In the genomic region with DNA sequence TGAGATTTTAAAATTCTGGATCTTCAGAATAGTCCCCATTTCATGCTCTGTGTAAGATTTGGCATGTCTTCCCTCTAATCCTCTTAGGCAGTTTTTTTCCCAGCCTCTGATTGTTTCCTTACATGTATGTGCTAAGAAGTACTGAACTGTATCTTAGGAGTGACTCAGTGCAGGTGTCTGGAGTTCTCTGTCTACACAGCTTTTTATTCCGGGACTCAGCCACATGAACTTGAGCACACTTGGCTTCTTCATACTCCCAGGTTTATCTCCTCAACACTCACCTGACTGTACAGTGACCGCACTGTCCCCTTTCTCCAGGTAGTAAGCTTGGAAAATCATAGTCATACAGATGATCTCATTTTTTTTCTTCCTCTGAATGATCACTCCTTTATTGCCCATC, we compare ENCODE assay signal across 18 cellular contexts. TPM values are rescaled to one million over a fixed set of nuclear protein-coding genes. Genes with fewer than 3 reads are reported as not detected.
DNase-seq lines count a peak whose midpoint lies in the region; ATAC-seq and TF ChIP-seq lines count a peak whose summit lies in the region.
"Had no signal": no experiment of that assay in that cellular context is flagged by ENCODE, and none has a peak within 500 bp of the region (broad histone marks: within the 10 kb centered on the region; RNA-seq: fewer than 3 reads in every experiment).

No MANE protein-coding gene starts in this region.

- H3K4me1 ChIP-seq in upper lobe of left lung, result no peaks in the 10 kb centered on the region
- H3K4me1 ChIP-seq: SJSA1 had no signal

- peak; percentile 17 for DNase-seq in D341Med (ENCODE audit: low spot score)
- DNase-seq in NCI-H82 (lab: John Stamatoyannopoulos, UW), result peak; percentile 64
- DNase-seq in epithelial cell of esophagus (ENCODE audit: low read depth), result peak; percentile 53
- peak; percentile 53 for DNase-seq in kidney glomerular epithelial cell (lab: John Stamatoyannopoulos, UW)
- DNase-seq in upper lobe of left lung, result no peak
- no peak for DNase-seq in left lobe of liver (ENCODE audit: low spot score)
- no peak for DNase-seq in NCI-H1105 treated with DMSO at 0.1 percent for 48 hours (lab: John Stamatoyannopoulos, UW)
- DNase-seq: BE2C; CD8-positive, alpha-beta T cell; DMS153; MV-4-11; NCI-H1436; NCI-H2081; NCI-H524 treated with DMSO at 0.1 percent for 48 hours; NK-92 treated with Interleukin-12 subunit alpha and Interleukin-12 subunit beta, amount 100 ng/mL, for 24 hours had no signal

- H3K4me3 ChIP-seq in epithelial cell of esophagus (ENCODE audit: low read length), result no peak overlapping the region
- no peak overlapping the region for H3K4me3 ChIP-seq in upper lobe of left lung
- H3K4me3 ChIP-seq: GM12878, SJSA1 had no signal

- TF ChIP-seq EP300 in upper lobe of left lung (IDR thresholded peaks at IDR 0.05), result no peak

- ATAC-seq in upper lobe of left lung (ENCODE audit: low FRiP score in 2 of 2), result no peak
- ATAC-seq in left lobe of liver, result no peak
- ATAC-seq: CD8-positive, alpha-beta T cell; GM12878; HCT116 had no signal

- TF ChIP-seq CTCF in epithelial cell of esophagus (IDR thresholded peaks at IDR 0.05; ENCODE audit: insufficient read depth, low read depth, low read length, missing control alignments) (no peak), upper lobe of left lung (IDR thresholded peaks at IDR 0.05) (no peak)

- H3K27ac ChIP-seq in upper lobe of left lung, result no peak overlapping the region
- H3K27ac ChIP-seq: SJSA1 had no signal

- TF ChIP-seq POLR2A in upper lobe of left lung (IDR thresholded peaks at IDR 0.05), result no peak

- H3K27me3 ChIP-seq in upper lobe of left lung, result no peaks in the 10 kb centered on the region
- H3K27me3 ChIP-seq: BE2C, SJSA1 had no signal

- no peaks in the 10 kb centered on the region for H3K36me3 ChIP-seq in upper lobe of left lung
- H3K36me3 ChIP-seq: BE2C, SJSA1 had no signal

- 70 to 84% methylated on average over 2 of the region's 2 CpGs for WGBS in upper lobe of left lung, 2 donors

- peaks cover 0 to 7% (median 0%) of the 10 kb centered on the region in 4 donors for H3K9me3 ChIP-seq in upper lobe of left lung
- H3K9me3 ChIP-seq: BE2C, SJSA1 had no signal

RNA-seq across cellular contexts. Expression of a gene that starts 50.7 kb away (rescaled TPM):
- total RNA-seq in upper lobe of left lung, result not detected
- 0.03 TPM for total RNA-seq in left lobe of liver
- total RNA-seq: CD8-positive, alpha-beta T cell; GM12878 had no signal

Comparison
In these comparisons a context has a peak if more than half of its experiments do, and no peak if none do; other contexts are left out.
1. DNase-seq: peak in D341Med (single experiment), NCI-H82 (single experiment), epithelial cell of esophagus (single experiment) and kidney glomerular epithelial cell (single experiment); none in upper lobe of left lung (0 of 2), left lobe of liver (single experiment) and NCI-H1105 treated with DMSO at 0.1 percent for 48 hours (single experiment).